17 cellular contexts compared by ENCODE assay signal in genomic region chr12:3991798-3992580, GRCh38.
DNase-seq lines count a peak whose midpoint lies in the region; ATAC-seq and TF ChIP-seq lines count a peak whose summit lies in the region.
"Had no signal": no experiment of that assay in that cellular context is flagged by ENCODE, and none has a peak within 500 bp of the region (broad histone marks: within the 10 kb centered on the region; RNA-seq: fewer than 3 reads in every experiment).

No MANE protein-coding gene starts in this region.

- no peak for TF ChIP-seq POLR2A in ovary (IDR thresholded peaks at IDR 0.05)

- H3K27ac ChIP-seq in SJCRH30, result peak overlapping the region; percentile 92; the same call in 1 of the 2 replicates
- H3K27ac ChIP-seq in liver (ENCODE audit: low read depth in 1 of 2, low read length in 2 of 2), result no peak overlapping the region
- H3K27ac ChIP-seq in parathyroid adenoma, result no peak overlapping the region
- H3K27ac ChIP-seq in ovary, result no peak overlapping the region

- H3K9me3 ChIP-seq in SJCRH30 (replicated peaks) (peaks cover 6% of the 10 kb centered on the region; the same call in 1 of the 2 replicates), T-helper 17 cell (ENCODE audit: control insufficient read depth, low read length, poor library complexity, severe bottlenecking) (no peaks in the 10 kb centered on the region), liver (ENCODE audit: control insufficient read depth in 4 of 4, low read length in 3 of 4) (no peaks in the 10 kb centered on the region), parathyroid adenoma (ENCODE audit: control insufficient read depth, low read length) (no peaks in the 10 kb centered on the region), ovary (no peaks in the 10 kb centered on the region)
- H3K9me3 ChIP-seq: BE2C had no signal

- H3K27me3 ChIP-seq in SJCRH30 (no peaks in the 10 kb centered on the region), liver (ENCODE audit: control insufficient read depth in 4 of 4, insufficient read depth in 4 of 4, low read length in 3 of 4) (no peaks in the 10 kb centered on the region), parathyroid adenoma (ENCODE audit: control insufficient read depth, insufficient read depth, low read length) (no peaks in the 10 kb centered on the region), ovary (no peaks in the 10 kb centered on the region)

- no peak overlapping the region for H3K4me3 Mint-ChIP-seq in T-helper 17 cell
- H3K4me3 Mint-ChIP-seq: CD4-positive, alpha-beta T cell; GM23338 had no signal

- TF ChIP-seq CTCF in liver (IDR thresholded peaks at IDR 0.05; ENCODE audit: low read depth, low read length, missing input control), result no peak
- no peak for TF ChIP-seq CTCF in parathyroid adenoma (IDR thresholded peaks at IDR 0.05)
- no peak for TF ChIP-seq CTCF in ovary (IDR thresholded peaks at IDR 0.05)

- WGBS in liver, result 45% methylated on average over 11 of the region's 11 CpGs
- 84 to 89% (median 85%) methylated on average over 11 of the region's 11 CpGs for WGBS in ovary, 3 donors

- intact Hi-C loops in ovary (cut with DNase I), result no loop called here

- ATAC-seq in T-helper 17 cell (no peak), HG03196 (IDR thresholded peaks at IDR 0.05; ENCODE audit: unreplicated experiment) (no peak)
- ATAC-seq: GM23338 had no signal

- no peaks in the 10 kb centered on the region for H3K79me2 ChIP-seq in parathyroid adenoma

- peaks cover 39% of the 10 kb centered on the region for H3K4me1 ChIP-seq in SJCRH30
- peaks cover 0 to 18% (median 12%) of the 10 kb centered on the region in 4 donors for H3K4me1 ChIP-seq in liver (ENCODE audit: control insufficient read depth in 4 of 4, insufficient read depth in 4 of 4, low read length in 3 of 4)
- H3K4me1 ChIP-seq in parathyroid adenoma, result peaks cover 24% of the 10 kb centered on the region
- no peaks in the 10 kb centered on the region for H3K4me1 ChIP-seq in ovary (ENCODE audit: insufficient read depth)
- H3K4me1 ChIP-seq: BE2C had no signal

- peak overlapping the region; percentile 89 for H3K27ac Mint-ChIP-seq in T-helper 17 cell
- H3K27ac Mint-ChIP-seq: CD4-positive, alpha-beta T cell; GM23338 had no signal

- DNase-seq in SJCRH30 (no peak), T-helper 17 cell (no peak), ovary (no peak), SW480 (ENCODE audit: low spot score) (no peak), COR-L47 (lab: John Stamatoyannopoulos, UW) (no peak)
- DNase-seq: ACHN; BE2C; C1 segment of cervical spinal cord; Calu3; CD4-positive, alpha-beta T cell; DMS79 treated with DMSO at 0.1 percent for 48 hours; GF-D8; HCEC 1CT had no signal

- H3K4me2 ChIP-seq in parathyroid adenoma (ENCODE audit: low read length), result no peak overlapping the region
- H3K4me2 ChIP-seq: GM23338 had no signal

- H3K36me3 ChIP-seq in SJCRH30, result no peaks in the 10 kb centered on the region
- H3K36me3 ChIP-seq in liver (ENCODE audit: control insufficient read depth in 4 of 4, insufficient read depth in 3 of 4, low read depth in 1 of 4, low read length in 3 of 4), result no peaks in the 10 kb centered on the region
- H3K36me3 ChIP-seq in parathyroid adenoma (ENCODE audit: control insufficient read depth, insufficient read depth, low read length), result no peaks in the 10 kb centered on the region
- no peaks in the 10 kb centered on the region for H3K36me3 ChIP-seq in ovary
- H3K36me3 ChIP-seq: BE2C had no signal

- H3K4me3 ChIP-seq in SJCRH30, result no peak overlapping the region
- H3K4me3 ChIP-seq in liver (ENCODE audit: low read depth in 1 of 3, low read length in 3 of 3), result no peak overlapping the region
- no peak overlapping the region for H3K4me3 ChIP-seq in parathyroid adenoma (ENCODE audit: low read depth, low read length)
- no peak overlapping the region for H3K4me3 ChIP-seq in ovary
- H3K4me3 ChIP-seq: GM23338 had no signal

- no peaks in the 10 kb centered on the region for H3K27me3 Mint-ChIP-seq in T-helper 17 cell
- H3K27me3 Mint-ChIP-seq: CD4-positive, alpha-beta T cell had no signal

- no peak for TF ChIP-seq EP300 in ovary (IDR thresholded peaks at IDR 0.05)

- H3K9ac ChIP-seq in liver (ENCODE audit: low read depth in 1 of 2, low read length in 2 of 2) (no peak overlapping the region), parathyroid adenoma (no peak overlapping the region)

- H3K36me3 Mint-ChIP-seq in T-helper 17 cell (ENCODE audit: low read depth), result no peaks in the 10 kb centered on the region

- peak; percentile 43 to 64 for TF ChIP-seq RAD21 in liver (IDR thresholded peaks at IDR 0.05)

- peaks cover 27% of the 10 kb centered on the region for H3K4me1 Mint-ChIP-seq in T-helper 17 cell

- H2AFZ ChIP-seq in parathyroid adenoma, result peak overlapping the region; percentile 23
- H2AFZ ChIP-seq: GM23338 had no signal

TF ChIP-seq in liver, 16 proteins besides CTCF, POLR2A, EP300 and RAD21:
- TF ChIP-seq HNF4A (conservative IDR thresholded peaks at IDR 0.05), result peak; percentile 48 to 81
- TF ChIP-seq HNF4G (IDR thresholded peaks at IDR 0.05), result no peak
- TF ChIP-seq GABPA (IDR thresholded peaks at IDR 0.05 in 1 of 2, conservative IDR thresholded peaks at IDR 0.05 in 1 of 2), result no peak
- no peak for TF ChIP-seq MAX (IDR thresholded peaks at IDR 0.05)
- TF ChIP-seq, protein P1, sequence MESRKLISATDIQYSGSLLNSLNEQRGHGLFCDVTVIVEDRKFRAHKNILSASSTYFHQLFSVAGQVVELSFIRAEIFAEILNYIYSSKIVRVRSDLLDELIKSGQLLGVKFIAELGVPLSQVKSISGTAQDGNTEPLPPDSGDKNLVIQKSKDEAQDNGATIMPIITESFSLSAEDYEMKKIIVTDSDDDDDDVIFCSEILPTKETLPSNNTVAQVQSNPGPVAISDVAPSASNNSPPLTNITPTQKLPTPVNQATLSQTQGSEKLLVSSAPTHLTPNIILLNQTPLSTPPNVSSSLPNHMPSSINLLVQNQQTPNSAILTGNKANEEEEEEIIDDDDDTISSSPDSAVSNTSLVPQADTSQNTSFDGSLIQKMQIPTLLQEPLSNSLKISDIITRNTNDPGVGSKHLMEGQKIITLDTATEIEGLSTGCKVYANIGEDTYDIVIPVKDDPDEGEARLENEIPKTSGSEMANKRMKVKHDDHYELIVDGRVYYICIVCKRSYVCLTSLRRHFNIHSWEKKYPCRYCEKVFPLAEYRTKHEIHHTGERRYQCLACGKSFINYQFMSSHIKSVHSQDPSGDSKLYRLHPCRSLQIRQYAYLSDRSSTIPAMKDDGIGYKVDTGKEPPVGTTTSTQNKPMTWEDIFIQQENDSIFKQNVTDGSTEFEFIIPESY (IDR thresholded peaks at IDR 0.05), result no peak
- peak; percentile 19 for TF ChIP-seq RXRA (IDR thresholded peaks at IDR 0.05)
- no peak for TF ChIP-seq JUND (IDR thresholded peaks at IDR 0.05)
- TF ChIP-seq SP1 (IDR thresholded peaks at IDR 0.05), result peak; percentile 48
- no peak for TF ChIP-seq FOXA1 (IDR thresholded peaks at IDR 0.05)
